In the genomic region with DNA sequence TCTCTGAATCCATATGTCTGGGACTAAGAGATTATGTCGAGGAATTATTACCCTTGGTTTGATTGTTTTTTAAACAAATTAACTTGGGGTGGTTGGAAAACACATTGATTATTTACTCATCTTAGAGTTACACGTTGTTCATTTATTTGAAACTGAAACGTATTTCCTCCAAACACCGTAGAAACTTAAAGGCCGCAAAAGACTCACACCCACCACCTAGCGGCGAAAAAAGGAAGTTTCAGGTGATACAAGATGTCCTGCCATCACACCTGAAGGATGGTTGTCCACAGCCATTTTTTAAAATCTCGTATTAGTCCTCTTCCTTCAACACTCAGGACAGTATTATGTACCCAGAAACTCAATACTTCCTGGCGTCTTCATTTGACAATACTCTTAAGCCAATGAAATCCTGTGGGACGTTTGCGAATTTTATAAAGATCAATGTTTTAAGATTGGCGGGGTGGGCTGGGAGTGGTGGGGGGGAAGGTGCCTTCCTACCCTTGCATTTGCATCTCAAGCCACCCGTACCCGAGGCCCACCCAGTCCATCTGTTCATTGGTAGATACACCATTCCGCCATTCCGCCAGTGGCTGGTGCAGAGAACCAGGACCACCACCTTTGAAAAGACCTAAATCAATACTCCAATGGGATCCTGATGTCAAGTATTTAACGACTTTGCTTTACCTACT, we compare ENCODE assay signal across 8 cellular contexts. TPM values are rescaled to one million over a fixed set of nuclear protein-coding genes. Genes with fewer than 3 reads are reported as not detected.
DNase-seq lines count a peak whose midpoint lies in the region; ATAC-seq and FAIRE-seq lines count a peak whose summit lies in the region.

No MANE protein-coding gene starts in this region.

- 33 to 38% (median 34%) methylated on average over 17 of the region's 17 CpGs for WGBS in small intestine, 3 donors

- H3K4me1 Mint-ChIP-seq in activated naive CD4-positive, alpha-beta T cell treated with anti-CD3 and anti-CD28 coated beads, Interleukin-2, amount 50 U/mL, for 24 hours: peaks cover 39% of the 10 kb centered on the region

- DNase-seq in ELF-1 (ENCODE audit: low read depth, low spot score) (peak; percentile 76), SK-N-DZ (ENCODE audit: low spot score) (peak; percentile 70), hypothalamus (lab: John Stamatoyannopoulos, UW) (peak in 26 of 51 donors; percentile 1 to 55 (median 12)), small intestine (peak; percentile 92)
- DNase-seq in Jurkat, Clone E6-1 (ENCODE audit: low read depth, low spot score): peak; percentile 85

- peaks cover 0 to 9% of the 10 kb centered on the region in 2 donors for H3K4me1 ChIP-seq in small intestine (ENCODE audit: control insufficient read depth in 2 of 2, insufficient read depth in 1 of 2, low read depth in 1 of 2, low read length in 1 of 2)

- no peak overlapping the region for H3K27ac ChIP-seq in small intestine (ENCODE audit: low read depth in 1 of 2, low read length in 1 of 2)

- H3K27me3 Mint-ChIP-seq in activated naive CD4-positive, alpha-beta T cell treated with anti-CD3 and anti-CD28 coated beads, Interleukin-2, amount 50 U/mL, for 24 hours: no peaks in the 10 kb centered on the region

- ATAC-seq in GM19455 (IDR thresholded peaks at IDR 0.05; ENCODE audit: unreplicated experiment) (no peak), HG02571 (IDR thresholded peaks at IDR 0.05; ENCODE audit: unreplicated experiment) (no peak)

- no peaks in the 10 kb centered on the region for H3K36me3 Mint-ChIP-seq in activated naive CD4-positive, alpha-beta T cell treated with anti-CD3 and anti-CD28 coated beads, Interleukin-2, amount 50 U/mL, for 24 hours

- peak overlapping the region; percentile 75 for H3K4me3 Mint-ChIP-seq in activated naive CD4-positive, alpha-beta T cell treated with anti-CD3 and anti-CD28 coated beads, Interleukin-2, amount 50 U/mL, for 24 hours

- H3K27ac Mint-ChIP-seq in activated naive CD4-positive, alpha-beta T cell treated with anti-CD3 and anti-CD28 coated beads, Interleukin-2, amount 50 U/mL, for 24 hours: peak overlapping the region; percentile 82

- no peaks in the 10 kb centered on the region for H3K9me3 ChIP-seq in small intestine (ENCODE audit: control insufficient read depth, low read depth)

- FAIRE-seq in small intestine (lab: Jason Lieb, UNC): no peak

- H3K36me3 ChIP-seq in small intestine (ENCODE audit: control insufficient read depth in 2 of 2, insufficient read depth in 2 of 2, low read length in 2 of 2): no peaks in the 10 kb centered on the region

- H3K4me3 ChIP-seq in Jurkat, Clone E6-1 (ENCODE audit: low read length): no peak overlapping the region
- no peak overlapping the region for H3K4me3 ChIP-seq in small intestine (ENCODE audit: low read depth in 1 of 2, low read length in 2 of 2)

- no peaks in the 10 kb centered on the region for H3K9me3 Mint-ChIP-seq in activated naive CD4-positive, alpha-beta T cell treated with anti-CD3 and anti-CD28 coated beads, Interleukin-2, amount 50 U/mL, for 24 hours

- no peaks in the 10 kb centered on the region for H3K27me3 ChIP-seq in small intestine (ENCODE audit: control insufficient read depth in 2 of 2, insufficient read depth in 2 of 2, low read length in 2 of 2)

RNA-seq across cellular contexts. Expression of a gene that starts 1.4 kb away (rescaled TPM):
- polyA plus RNA-seq in Jurkat, Clone E6-1 (2012; ENCODE audit: insufficient read depth, insufficient read length): 16.2 TPM
- 11.8 and 12.3 TPM in 2 replicates for polyA plus RNA-seq in SK-N-DZ (2014; cell fraction: cytosol; rRNA removed)
- polyA plus RNA-seq in SK-N-DZ (2014; cell fraction: nucleus; rRNA removed): 10.3 and 16.0 TPM in 2 replicates
- 10 to 100 TPM in 1 of 3 donors, 1 to 10 TPM in 2; 7.0 to 11.0 (median 8.1) TPM for polyA plus RNA-seq in small intestine

Comparison
In these comparisons a context has a peak if more than half of its experiments do, and no peak if none do; other contexts are left out.
1. DNase-seq: peak in every context shown above with its lines; median percentile 92 in small intestine; 85 in Jurkat, Clone E6-1; 76 in ELF-1; 70 in SK-N-DZ; 12 in hypothalamus.